In genomic region chr5:159456722-159457462, GRCh38 we compare ENCODE assay signal across 8 cellular contexts.
A peak's percentile ranks its signal among the peaks of the same experiment; 100 is the strongest.
DNase-seq lines count a peak whose midpoint lies in the region; ATAC-seq and TF ChIP-seq lines count a peak whose summit lies in the region.

No MANE protein-coding gene starts in this region.

- H3K27ac ChIP-seq in upper lobe of right lung: no peak overlapping the region

- intact Hi-C loops in activated CD8-positive, alpha-beta T cell treated with anti-CD3 and anti-CD28 coated beads for 36 hours (cut with micrococcal nuclease): no loop called here
- intact Hi-C loops in upper lobe of right lung (cut with DNase I): no loop called here

- POLR2A ChIA-PET in activated CD8-positive, alpha-beta T cell treated with anti-CD3 and anti-CD28 coated beads for 36 hours (lab: Charles Lee): interaction anchor here (0.6 to 5.0 kb wide), 3 partner anchors 9 to 229 kb away, joined by 3 to 35 read pairs (median 5); no protein-coding TSS in a partner anchor

- no peaks in the 10 kb centered on the region for H3K9me3 ChIP-seq in upper lobe of right lung

- no peaks in the 10 kb centered on the region for H3K27me3 ChIP-seq in upper lobe of right lung

- peaks cover under 1% of the 10 kb centered on the region for H3K4me1 ChIP-seq in upper lobe of right lung

- peak overlapping the region; percentile 60 for H3K27ac Mint-ChIP-seq in activated CD8-positive, alpha-beta T cell treated with anti-CD3 and anti-CD28 coated beads for 36 hours

- no peak overlapping the region for H3K4me3 Mint-ChIP-seq in activated CD8-positive, alpha-beta T cell treated with anti-CD3 and anti-CD28 coated beads for 36 hours

- H3K4me3 ChIP-seq in upper lobe of right lung: no peak overlapping the region

- H3K27me3 Mint-ChIP-seq in activated CD8-positive, alpha-beta T cell treated with anti-CD3 and anti-CD28 coated beads for 36 hours: peaks cover 20% of the 10 kb centered on the region

- peak; percentile 90 for ATAC-seq in HG03095 (IDR thresholded peaks at IDR 0.05; ENCODE audit: unreplicated experiment)
- ATAC-seq in activated CD8-positive, alpha-beta T cell treated with anti-CD3 and anti-CD28 coated beads for 36 hours: peak; percentile 84
- no peak for ATAC-seq in upper lobe of right lung

- H3K36me3 ChIP-seq in upper lobe of right lung: no peaks in the 10 kb centered on the region

- no peak for TF ChIP-seq CTCF in activated CD8-positive, alpha-beta T cell treated with anti-CD3 and anti-CD28 coated beads for 36 hours (IDR thresholded peaks at IDR 0.05)
- TF ChIP-seq CTCF in upper lobe of right lung (IDR thresholded peaks at IDR 0.05): no peak

- CTCF ChIA-PET in activated CD8-positive, alpha-beta T cell treated with anti-CD3 and anti-CD28 coated beads for 36 hours (lab: Charles Lee): interaction anchor here (0.5 to 2.2 kb wide), 7 partner anchors 12 to 1615 kb away, joined by 3 to 9 read pairs (median 3); no protein-coding TSS in a partner anchor

- no peaks in the 10 kb centered on the region for H3K9me3 Mint-ChIP-seq in activated CD8-positive, alpha-beta T cell treated with anti-CD3 and anti-CD28 coated beads for 36 hours

- peaks cover 47% of the 10 kb centered on the region for H3K4me1 Mint-ChIP-seq in activated CD8-positive, alpha-beta T cell treated with anti-CD3 and anti-CD28 coated beads for 36 hours (ENCODE audit: low read depth)

- DNase-seq in NK-92 treated with Interleukin-12 subunit alpha and Interleukin-12 subunit beta, amount 100 ng/mL, for 24 hours (lab: John Stamatoyannopoulos, UW): peak; percentile 64
- DNase-seq in NK-92 (lab: John Stamatoyannopoulos, UW; ENCODE audit: unreplicated experiment) (no peak), renal cortical epithelial cell (ENCODE audit: low read depth) (peak; percentile 54), NOMO-1 treated with DMSO at 0.1 percent for 48 hours (lab: John Stamatoyannopoulos, UW; ENCODE audit: unreplicated experiment) (no peak), upper lobe of right lung (no peak), germinal center (ENCODE audit: low spot score) (no peak)
- peak; percentile 84 for DNase-seq in activated CD8-positive, alpha-beta T cell treated with anti-CD3 and anti-CD28 coated beads for 36 hours

- no peaks in the 10 kb centered on the region for H3K36me3 Mint-ChIP-seq in activated CD8-positive, alpha-beta T cell treated with anti-CD3 and anti-CD28 coated beads for 36 hours (ENCODE audit: low read depth)

Comparison
In these comparisons a context has a peak if more than half of its experiments do, and no peak if none do; other contexts are left out.
1. DNase-seq: peak in NK-92 treated with Interleukin-12 subunit alpha and Interleukin-12 subunit beta, amount 100 ng/mL, for 24 hours (single experiment), activated CD8-positive, alpha-beta T cell treated with anti-CD3 and anti-CD28 coated beads for 36 hours (single experiment) and renal cortical epithelial cell (single experiment); none in NK-92 (single experiment), NOMO-1 treated with DMSO at 0.1 percent for 48 hours (single experiment), upper lobe of right lung (single experiment) and germinal center (single experiment).